18 cellular contexts compared by ENCODE assay signal in the genomic region with DNA sequence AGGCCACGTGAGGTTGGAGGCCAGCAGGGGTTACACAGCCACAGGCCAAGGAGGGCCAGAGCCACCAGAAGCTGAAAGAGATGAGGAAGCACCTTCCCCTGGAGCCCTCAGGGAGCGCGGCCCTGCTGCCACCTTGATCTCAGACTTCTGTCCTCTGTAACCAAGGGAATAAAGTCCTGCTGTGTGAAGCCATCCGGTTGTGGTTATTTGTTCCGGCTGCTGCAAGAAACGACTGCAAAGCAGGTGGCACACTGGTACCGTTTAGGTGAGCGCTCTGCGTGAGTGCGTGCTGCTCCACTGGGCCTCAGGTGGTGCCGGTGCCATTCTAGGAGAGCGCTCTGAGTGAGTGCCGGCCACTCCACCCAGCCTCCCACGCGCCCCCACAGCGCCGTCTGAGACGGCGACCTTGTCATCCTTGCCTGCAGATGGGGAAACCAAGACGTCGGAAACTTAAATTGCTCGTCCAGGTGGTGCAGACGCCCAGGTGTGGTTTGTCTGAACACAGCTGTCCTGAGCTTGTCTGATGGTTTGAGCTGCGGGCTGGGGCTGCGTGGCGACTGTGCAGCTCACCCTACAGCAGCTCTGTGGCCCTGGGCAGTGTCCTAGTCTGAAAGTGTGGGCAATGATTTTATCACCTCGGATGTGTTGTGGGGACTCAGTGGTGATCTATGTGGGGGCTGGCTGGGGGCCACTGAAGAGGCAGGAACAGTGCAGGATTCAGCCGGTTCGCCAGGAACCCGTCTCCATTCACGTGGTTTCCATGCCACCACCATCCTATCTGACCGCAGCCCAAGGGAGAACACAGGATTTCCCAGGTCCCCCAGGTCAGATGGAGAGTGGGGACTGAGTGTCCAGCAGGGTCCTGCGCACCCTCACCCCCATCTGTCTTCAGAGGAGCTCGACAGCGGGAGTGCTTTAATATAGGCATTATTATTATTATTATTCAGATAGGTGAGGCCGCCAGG. TPM values are rescaled to one million over a fixed set of nuclear protein-coding genes. Genes with fewer than 3 reads are reported as not detected.
A peak's percentile ranks its signal among the peaks of the same experiment; 100 is the strongest.
DNase-seq lines count a peak whose midpoint lies in the region; ATAC-seq and TF ChIP-seq lines count a peak whose summit lies in the region.
"Had no signal": no experiment of that assay in that cellular context is flagged by ENCODE, and none has a peak within 500 bp of the region (broad histone marks: within the 10 kb centered on the region; RNA-seq: fewer than 3 reads in every experiment).

No MANE protein-coding gene starts in this region.

- H3K9me3 Mint-ChIP-seq in naive thymus-derived CD4-positive, alpha-beta T cell = no peaks in the 10 kb centered on the region

- peaks cover 23% of the 10 kb centered on the region for H3K4me1 ChIP-seq in DND-41 (ENCODE audit: insufficient read depth, low read length)
- no peaks in the 10 kb centered on the region for H3K4me1 ChIP-seq in naive thymus-derived CD4-positive, alpha-beta T cell (ENCODE audit: control insufficient read depth in 2 of 2, insufficient read depth in 2 of 2, low read length in 2 of 2)
- H3K4me1 ChIP-seq: A549, sigmoid colon had no signal

- H3K27ac ChIP-seq in DND-41 (ENCODE audit: low read length) = peak overlapping the region; percentile 53
- no peak overlapping the region for H3K27ac ChIP-seq in naive thymus-derived CD4-positive, alpha-beta T cell (ENCODE audit: low read depth, low read length)
- H3K27ac ChIP-seq: A549, GM23248, sigmoid colon, upper lobe of left lung had no signal

- H2AFZ ChIP-seq in DND-41 (ENCODE audit: low read depth, low read length) = no peak overlapping the region
- H2AFZ ChIP-seq: GM23248 had no signal

- POLR2A ChIA-PET in naive thymus-derived CD4-positive, alpha-beta T cell (lab: Charles Lee) = no interaction called here

- ATAC-seq in DND-41 (ENCODE audit: insufficient read depth, low read depth) (peak; percentile 91), HG02870 (IDR thresholded peaks at IDR 0.05; ENCODE audit: unreplicated experiment) (no peak), GM19463 (IDR thresholded peaks at IDR 0.05; ENCODE audit: unreplicated experiment) (no peak)
- no peak for ATAC-seq in naive thymus-derived CD4-positive, alpha-beta T cell
- ATAC-seq: A549 had no signal

- intact Hi-C loops in naive thymus-derived CD4-positive, alpha-beta T cell (cut with micrococcal nuclease) = no loop called here

- no peaks in the 10 kb centered on the region for H3K79me2 ChIP-seq in DND-41 (ENCODE audit: insufficient read depth, low read length)

- peaks cover 0 to 16% (median 7%) of the 10 kb centered on the region in 5 donors for H3K27me3 Mint-ChIP-seq in naive thymus-derived CD4-positive, alpha-beta T cell

- no peaks in the 10 kb centered on the region for H3K36me3 ChIP-seq in DND-41 (ENCODE audit: insufficient read depth, low read length)
- H3K36me3 ChIP-seq in naive thymus-derived CD4-positive, alpha-beta T cell (ENCODE audit: control insufficient read depth in 2 of 3, insufficient read depth in 3 of 3, low read length in 3 of 3) = no peaks in the 10 kb centered on the region
- H3K36me3 ChIP-seq: sigmoid colon, upper lobe of left lung had no signal

- H3K4me1 Mint-ChIP-seq in naive thymus-derived CD4-positive, alpha-beta T cell = peaks cover 3 to 12% (median 9%) of the 10 kb centered on the region in 7 donors
- H3K4me1 Mint-ChIP-seq: IgD-negative memory B cell had no signal

- H3K4me3 ChIP-seq in DND-41 (ENCODE audit: low read depth in 1 of 2, low read length in 2 of 2) = peak overlapping the region in 1 of 2 experiments; percentile 2; a peak in 1 of 4 replicates
- no peak overlapping the region for H3K4me3 ChIP-seq in naive thymus-derived CD4-positive, alpha-beta T cell (ENCODE audit: low read length)
- H3K4me3 ChIP-seq: A549, GM23248, sigmoid colon, upper lobe of left lung had no signal

- H3K27ac Mint-ChIP-seq in naive thymus-derived CD4-positive, alpha-beta T cell = no peak overlapping the region
- H3K27ac Mint-ChIP-seq: IgD-negative memory B cell had no signal

- DNase-seq in NCI-H146 (lab: John Stamatoyannopoulos, UW) (peak; percentile 40), NCI-H146 treated with DMSO at 0.1 percent for 48 hours (lab: John Stamatoyannopoulos, UW; ENCODE audit: unreplicated experiment) (no peak), DND-41 (peak; percentile 83), RPMI8226 (peak; percentile 80), HPDE6-E6E7 (ENCODE audit: extremely low spot score) (no peak)
- peak in 2 of 9 donors; percentile 10 to 18 for DNase-seq in naive thymus-derived CD4-positive, alpha-beta T cell
- DNase-seq: cerebellar nuclear complex; GM23248; NCI-H2029; nucleus accumbens; SIG-M5; stimulated activated CD4-positive, alpha-beta T cell treated with anti-CD3 and anti-CD28 coated beads, Interleukin-4, amount 100 ng/mL, for 1 hour; upper lobe of left lung had no signal

- no peak for TF ChIP-seq CTCF in DND-41 (IDR thresholded peaks at IDR 0.05; ENCODE audit: borderline replicate concordance, extremely low read depth, low read length, poor library complexity, severe bottlenecking)

- no peaks in the 10 kb centered on the region for H4K20me1 ChIP-seq in DND-41 (ENCODE audit: insufficient read depth, low read length)

- H3K9ac ChIP-seq in DND-41 (ENCODE audit: low read depth, low read length) = peak overlapping the region; percentile 26; the same call in 1 of the 2 replicates
- H3K9ac ChIP-seq: GM23248 had no signal

- no peaks in the 10 kb centered on the region for H3K27me3 ChIP-seq in DND-41 (ENCODE audit: insufficient read depth, low read length, poor library complexity)
- no peaks in the 10 kb centered on the region for H3K27me3 ChIP-seq in naive thymus-derived CD4-positive, alpha-beta T cell (ENCODE audit: control insufficient read depth in 2 of 2, insufficient read depth in 2 of 2, low read length in 2 of 2)
- H3K27me3 ChIP-seq: upper lobe of left lung had no signal

- no peaks in the 10 kb centered on the region for H3K9me3 ChIP-seq in DND-41 (ENCODE audit: insufficient read depth, low read length, severe bottlenecking)
- no peaks in the 10 kb centered on the region for H3K9me3 ChIP-seq in naive thymus-derived CD4-positive, alpha-beta T cell (ENCODE audit: control insufficient read depth in 2 of 3, low read length in 3 of 3)
- H3K9me3 ChIP-seq: A549, sigmoid colon, upper lobe of left lung had no signal

- CTCF ChIA-PET in naive thymus-derived CD4-positive, alpha-beta T cell (lab: Charles Lee) = no interaction called here

- H3K4me2 ChIP-seq in DND-41 (ENCODE audit: insufficient read depth, low read length) = peak overlapping the region; percentile 48
- H3K4me2 ChIP-seq: A549 had no signal

- peak overlapping the region in 6 of 10 donors; percentile 19 to 70 (median 45) for H3K4me3 Mint-ChIP-seq in naive thymus-derived CD4-positive, alpha-beta T cell

- H3K36me3 Mint-ChIP-seq in naive thymus-derived CD4-positive, alpha-beta T cell = no peaks in the 10 kb centered on the region
- H3K36me3 Mint-ChIP-seq: IgD-negative memory B cell had no signal

RNA-seq across cellular contexts. Expression of gene MRGPRG, which starts 4.6 kb away (rescaled TPM):
- total RNA-seq in naive thymus-derived CD4-positive, alpha-beta T cell = not detected
- polyA plus RNA-seq in naive thymus-derived CD4-positive, alpha-beta T cell = not detected
- total RNA-seq: GM23248, sigmoid colon, upper lobe of left lung had no signal
- polyA plus RNA-seq: A549, GM23248, IgD-negative memory B cell, sigmoid colon had no signal

RNA-seq across cellular contexts. Expression of gene MRGPRE, which starts 9.0 kb away (rescaled TPM):
- total RNA-seq in naive thymus-derived CD4-positive, alpha-beta T cell = not detected
- polyA plus RNA-seq in naive thymus-derived CD4-positive, alpha-beta T cell = not detected
- total RNA-seq: GM23248 had no signal
- polyA plus RNA-seq: A549, GM23248, IgD-negative memory B cell had no signal

RNA-seq across cellular contexts. Expression of gene OSBPL5, which starts 58.1 kb away (rescaled TPM):
- 10 to 100 TPM in 2 of 5 experiments, 1 to 10 TPM in 3; 3.7 to 76.7 (median 6.5) TPM for total RNA-seq in naive thymus-derived CD4-positive, alpha-beta T cell
- polyA plus RNA-seq in naive thymus-derived CD4-positive, alpha-beta T cell = 1 to 10 TPM in 1 of 2 donors, under 1 TPM in 1; 0.51 to 2.7 TPM

Comparison
In these comparisons a context has a peak if more than half of its experiments do, and no peak if none do; other contexts are left out.
1. DNase-seq: peak in NCI-H146 (single experiment), DND-41 (single experiment) and RPMI8226 (single experiment); none in NCI-H146 treated with DMSO at 0.1 percent for 48 hours (single experiment) and HPDE6-E6E7 (single experiment).